1 cellular context compared by ENCODE assay signal in the genomic region with DNA sequence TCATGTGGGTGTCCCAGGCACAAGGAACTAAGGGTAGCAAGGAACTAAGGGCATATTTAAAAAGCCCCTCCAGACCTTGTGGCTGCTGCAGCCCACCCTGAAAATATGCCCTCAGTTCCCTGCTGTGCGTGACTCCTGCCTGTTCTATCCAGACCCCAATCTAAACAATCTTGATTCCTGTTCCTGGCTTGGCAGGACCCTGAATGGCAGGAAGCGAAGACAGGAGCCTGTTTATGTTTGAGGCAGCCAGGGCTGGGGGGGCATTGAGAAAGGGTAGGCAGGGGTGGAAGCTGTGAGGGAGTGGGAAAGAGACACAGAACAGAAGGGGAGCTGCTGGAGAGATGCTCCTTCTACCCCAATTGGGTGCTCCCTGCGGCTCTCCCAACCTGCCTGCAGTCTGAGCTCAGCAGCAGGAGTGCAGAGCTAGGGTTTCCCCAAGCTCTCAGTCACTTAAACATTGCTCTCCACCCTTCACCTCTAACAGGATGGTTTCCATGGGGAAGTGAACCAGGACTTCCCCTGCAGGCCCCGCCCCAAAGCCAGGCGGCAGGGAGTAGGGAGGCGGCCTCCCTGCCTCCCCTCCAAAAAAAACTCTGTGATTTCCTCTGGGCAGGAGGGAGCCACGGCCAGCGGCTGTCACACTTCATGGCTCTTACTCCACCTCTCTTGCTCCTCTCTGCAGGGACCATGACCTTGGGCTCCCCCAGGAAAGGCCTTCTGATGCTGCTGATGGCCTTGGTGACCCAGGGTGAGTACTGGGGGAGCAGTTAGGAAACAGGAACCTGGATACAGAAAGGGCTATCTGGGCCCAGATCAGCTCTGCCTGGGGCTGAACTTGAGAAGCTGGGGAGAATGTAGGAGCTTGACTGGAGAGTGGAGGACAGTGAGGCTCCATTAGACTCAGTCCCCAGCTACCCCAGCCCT.
TF ChIP-seq lines count a peak whose summit lies in the region.

No MANE protein-coding gene starts in this region.

TF ChIP-seq in HCT116, 20 proteins besides CTCF, POLR2A, EP300 and RAD21:
- TF ChIP-seq MAX (IDR thresholded peaks at IDR 0.05) (no peak), CBX3 (IDR thresholded peaks at IDR 0.05; ENCODE audit: low read depth) (no peak), TCF7L2 (IDR thresholded peaks at IDR 0.05; ENCODE audit: borderline replicate concordance, extremely low read depth, insufficient read depth, insufficient read length) (no peak), SRF (IDR thresholded peaks at IDR 0.05; ENCODE audit: low read depth) (no peak), FOSL1 (IDR thresholded peaks at IDR 0.05; ENCODE audit: low read depth) (no peak), ZBTB33 (IDR thresholded peaks at IDR 0.05; ENCODE audit: extremely low read depth, insufficient replicate concordance, low read length) (no peak)
